8 cellular contexts compared by ENCODE assay signal in genomic region chr5:6711409-6712135, GRCh38. TPM values are rescaled to one million over a fixed set of nuclear protein-coding genes. Genes with fewer than 3 reads are reported as not detected.
DNase-seq lines count a peak whose midpoint lies in the region; ATAC-seq, FAIRE-seq and TF ChIP-seq lines count a peak whose summit lies in the region.

No MANE protein-coding gene starts in this region.

- peak overlapping the region; percentile 76 for H3K4me3 ChIP-seq in AG04449 (ENCODE audit: low read depth, low read length)
- H3K4me3 ChIP-seq in HFF-Myc (replicated peaks; ENCODE audit: low read depth, low read length) = peak overlapping the region; percentile 65
- peak overlapping the region; percentile 85 for H3K4me3 ChIP-seq in GM12878
- H3K4me3 ChIP-seq in mesodermal cell (ENCODE audit: extremely low read depth, insufficient read depth, low read length, poor library complexity, severe bottlenecking) = peak overlapping the region; percentile 64

- peak overlapping the region; percentile 89 for H3K9ac ChIP-seq in GM12878 (ENCODE audit: control insufficient read depth, insufficient read depth, low read length)

- H2AFZ ChIP-seq in GM12878 (ENCODE audit: control insufficient read depth, low read depth, low read length) = peak overlapping the region; percentile 84

- TF ChIP-seq CTCF in AG04449 (IDR thresholded peaks at IDR 0.05; ENCODE audit: insufficient read depth, low read length, missing control alignments) = no peak
- TF ChIP-seq CTCF in HFF-Myc (IDR thresholded peaks at IDR 0.05; ENCODE audit: low read depth, low read length, missing control alignments) = no peak
- TF ChIP-seq CTCF in GM12878 (IDR thresholded peaks at IDR 0.05 in 2 of 3, conservative IDR thresholded peaks at IDR 0.05 in 1 of 3; ENCODE audit: control insufficient read depth in 2 of 3, extremely low read depth in 1 of 3, insufficient read depth in 1 of 3, low read depth in 3 of 3, low read length in 3 of 3) = no peak; a peak in 1 of 6 replicates

- H3K27ac ChIP-seq in GM12878 (ENCODE audit: control insufficient read depth, insufficient read depth) (peak overlapping the region; percentile 93), mesodermal cell (ENCODE audit: low read depth, low read length, severe bottlenecking) (peak overlapping the region; percentile 93)

- H3K9me3 ChIP-seq in GM12878 (replicated peaks; ENCODE audit: control insufficient read depth, insufficient read depth, low read length) (no peaks in the 10 kb centered on the region), mesodermal cell (ENCODE audit: control insufficient read depth, low read length) (no peaks in the 10 kb centered on the region)

- RAD21 ChIA-PET in GM12878 (lab: Charles Lee; ENCODE audit: unreplicated experiment) = interaction anchor here (1.1 to 1.2 kb wide), 2 partner anchors 77 to 79 kb away, joined by 4 read pairs; partner anchors contain the start of genes NSUN2 and SRD5A1

- intact Hi-C loops in GM12878 (cut with micrococcal nuclease; ENCODE audit: unreplicated experiment) = loop anchor here (1.0 to 10.0 kb wide), 5 partner anchors 17 to 957 kb away; partner anchors contain the start of genes MED10, NSUN2 and SRD5A1

- ATAC-seq in GM12878 (no peak), HG02571 (IDR thresholded peaks at IDR 0.05; ENCODE audit: unreplicated experiment) (no peak), GM19023 (IDR thresholded peaks at IDR 0.05; ENCODE audit: unreplicated experiment) (no peak)

- no TSS peak for BruUV-seq in GM12878 (replicated peaks; lab: Mats Ljungman, UMichigan)

- no peak for DNase-seq in AG04449 (ENCODE audit: low read depth, low spot score)
- no peak for DNase-seq in HFF-Myc (ENCODE audit: extremely low read depth, low read depth)
- no peak for DNase-seq in GM12878 (ENCODE audit: low read depth, low spot score)
- DNase-seq in medulla oblongata (ENCODE audit: extremely low spot score) = no peak
- DNase-seq in NCI-H748 (lab: John Stamatoyannopoulos, UW; ENCODE audit: unreplicated experiment) = no peak

- WGBS in GM12878 (ENCODE audit: insufficient coverage, insufficient replicate concordance, low lambda C conversion rate, missing lambda C conversion rate) = 39% methylated on average over 12 of the region's 15 CpGs
- WGBS in mesodermal cell (ENCODE audit: insufficient coverage in 2 of 2), 2 experiments = 65 to 88% methylated on average over 4 to 10 of the region's 15 CpGs

- 0 out of 2 replicates have a peak, but pooled peaks have one; percentile 14 for TF ChIP-seq RAD21 in GM12878 (IDR thresholded peaks at IDR 0.05; ENCODE audit: insufficient read depth, low read depth, low read length)

- POLR2A ChIA-PET in AG04449 (lab: Yijun Ruan, JAX) = interaction anchor here (0.5 to 2.4 kb wide), 2 partner anchors 12 to 78 kb away, joined by 3 to 14 read pairs; partner anchors contain the start of genes NSUN2 and SRD5A1
- POLR2A ChIA-PET in GM12878 (lab: Charles Lee) = interaction anchor here (0.6 to 1.1 kb wide), 7 partner anchors 11 to 77 kb away, joined by 3 to 7 read pairs (median 3); no protein-coding TSS in a partner anchor

- SMC1A ChIA-PET in GM12878 (lab: Charles Lee; ENCODE audit: uncharacterized antibody, unreplicated experiment) = interaction anchor here (0.9 to 1.8 kb wide), 9 partner anchors 12 to 93 kb away, joined by 3 to 8 read pairs (median 3); partner anchors contain the start of genes NSUN2 and SRD5A1

- peak; percentile 72 for FAIRE-seq in GM12878 (lab: Jason Lieb, UNC)

- peaks cover 27% of the 10 kb centered on the region for H3K79me2 ChIP-seq in GM12878 (ENCODE audit: control insufficient read depth, insufficient read depth, low read length)

- CTCF ChIA-PET in AG04449 (lab: Yijun Ruan, JAX) (interaction anchor here (1.3 kb wide), 1 partner anchor 76 kb away, joined by 4 read pairs; no protein-coding TSS in a partner anchor), GM12878 (lab: Yijun Ruan, JAX) (interaction anchor here (1.2 kb wide), 2 partner anchors 10 to 27 kb away, joined by 3 read pairs; no protein-coding TSS in a partner anchor)

- H3K4me1 ChIP-seq in GM12878 (ENCODE audit: control insufficient read depth, insufficient read depth, low read length) (peaks cover 22% of the 10 kb centered on the region), mesodermal cell (ENCODE audit: control insufficient read depth, insufficient read depth, low read length, poor library complexity, severe bottlenecking) (peaks cover 13% of the 10 kb centered on the region)

- H3K36me3 ChIP-seq in GM12878 (ENCODE audit: control insufficient read depth in 2 of 2, insufficient read depth in 2 of 2, low read length in 1 of 2) (peaks cover 0 to 4% of the 10 kb centered on the region in 2 experiments; a peak in 1 of 4 replicates), mesodermal cell (ENCODE audit: control insufficient read depth, insufficient read depth, low read length) (peaks cover 3% of the 10 kb centered on the region)

- no peak for TF ChIP-seq POLR2A in GM12878 (IDR thresholded peaks at IDR 0.05; ENCODE audit: low read depth, low read length)

- in situ Hi-C loops in GM12878 (cut with MboI) = no loop called here

- peaks cover 9% of the 10 kb centered on the region; the same call in 1 of the 2 replicates for H4K20me1 ChIP-seq in GM12878 (ENCODE audit: control insufficient read depth, insufficient read depth)

- no peaks in the 10 kb centered on the region for H3K27me3 ChIP-seq in GM12878 (replicated peaks in 1 of 2; ENCODE audit: control insufficient read depth in 2 of 2, insufficient read depth in 2 of 2, low read length in 1 of 2)

- peak overlapping the region; percentile 93 for H3K4me2 ChIP-seq in GM12878 (ENCODE audit: control insufficient read depth, insufficient read depth)

- TF ChIP-seq EP300 in GM12878 (IDR thresholded peaks at IDR 0.05; ENCODE audit: borderline replicate concordance in 1 of 2, control insufficient read depth in 1 of 2, low read depth in 2 of 2, low read length in 2 of 2) = no peak

TF ChIP-seq in GM12878, 131 proteins besides CTCF, POLR2A, EP300 and RAD21:
- TF ChIP-seq NR2F1 (conservative IDR thresholded peaks at IDR 0.05) (0 out of 2 replicates have a peak, but pooled peaks have one; percentile 12), GATAD2B (conservative IDR thresholded peaks at IDR 0.05; ENCODE audit: low read depth) (no peak), MTA2 (IDR thresholded peaks at IDR 0.05; ENCODE audit: low read depth) (no peak)

RNA-seq across cellular contexts. Expression of gene TENT4A, which starts 1.7 kb away (rescaled TPM):
- 184 and 188 TPM in 2 replicates for total RNA-seq in GM12878 (2013; cell fraction: nucleolus; rRNA removed)
- total RNA-seq in GM12878 (2014; rRNA removed) (15.4 and 18.3 TPM in 2 replicates), GM12878 (2014; rRNA removed; fragmentation: Illumina TruSeq; extraction: Trizol) (14.4 and 18.4 TPM in 2 replicates), GM12878 (2021) (26.1 and 30.6 TPM in 2 replicates)
- 13.0 TPM for polyA plus RNA-seq in GM12878 (2011; ENCODE audit: low read depth)
- polyA plus RNA-seq in GM12878 (2011; rRNA removed) (8.7 and 10.5 TPM in 2 replicates), GM12878 (2014; fragmentation: Illumina TruSeq; extraction: Trizol) (18.4 and 27.5 TPM in 2 replicates), GM12878 (2014; fragmentation: Nextera tagmentation; extraction: Ambion mirVana) (1 to 10 TPM; 1.4 to 2.8 TPM), GM12878 (2014; rRNA removed) (25.8 and 28.7 TPM in 2 replicates), GM12878 (2016; fragmentation: Nextera tagmentation; extraction: Ambion mirVana) (1 to 10 TPM; 2.5 to 3.4 TPM)
- 7.8 and 8.6 TPM in 2 replicates for polyA plus RNA-seq in GM12878 (2011; cell fraction: cytosol; rRNA removed)
- polyA plus RNA-seq in GM12878 (2011; cell fraction: nucleus; rRNA removed) = 101 and 119 TPM in 2 replicates
- 23.9 and 25.8 TPM in 2 replicates for polyA plus RNA-seq in GM12878 (2012)
- polyA minus RNA-seq in GM12878 (2011; rRNA and poly(A)+ RNA removed) = 20.3 and 25.2 TPM in 2 replicates
- 11.1 and 12.5 TPM in 2 replicates for polyA minus RNA-seq in GM12878 (2011; cell fraction: cytosol; rRNA and poly(A)+ RNA removed)
- polyA minus RNA-seq in GM12878 (2011; cell fraction: nucleus; rRNA and poly(A)+ RNA removed) = 49.2 and 70.5 TPM in 2 replicates
- 19.0 TPM for polyA plus RNA-seq in mesodermal cell (2013, experiment 1 of 2)
- polyA plus RNA-seq in mesodermal cell (2013, experiment 2 of 2) = 22.3 TPM
